In the genomic region with DNA sequence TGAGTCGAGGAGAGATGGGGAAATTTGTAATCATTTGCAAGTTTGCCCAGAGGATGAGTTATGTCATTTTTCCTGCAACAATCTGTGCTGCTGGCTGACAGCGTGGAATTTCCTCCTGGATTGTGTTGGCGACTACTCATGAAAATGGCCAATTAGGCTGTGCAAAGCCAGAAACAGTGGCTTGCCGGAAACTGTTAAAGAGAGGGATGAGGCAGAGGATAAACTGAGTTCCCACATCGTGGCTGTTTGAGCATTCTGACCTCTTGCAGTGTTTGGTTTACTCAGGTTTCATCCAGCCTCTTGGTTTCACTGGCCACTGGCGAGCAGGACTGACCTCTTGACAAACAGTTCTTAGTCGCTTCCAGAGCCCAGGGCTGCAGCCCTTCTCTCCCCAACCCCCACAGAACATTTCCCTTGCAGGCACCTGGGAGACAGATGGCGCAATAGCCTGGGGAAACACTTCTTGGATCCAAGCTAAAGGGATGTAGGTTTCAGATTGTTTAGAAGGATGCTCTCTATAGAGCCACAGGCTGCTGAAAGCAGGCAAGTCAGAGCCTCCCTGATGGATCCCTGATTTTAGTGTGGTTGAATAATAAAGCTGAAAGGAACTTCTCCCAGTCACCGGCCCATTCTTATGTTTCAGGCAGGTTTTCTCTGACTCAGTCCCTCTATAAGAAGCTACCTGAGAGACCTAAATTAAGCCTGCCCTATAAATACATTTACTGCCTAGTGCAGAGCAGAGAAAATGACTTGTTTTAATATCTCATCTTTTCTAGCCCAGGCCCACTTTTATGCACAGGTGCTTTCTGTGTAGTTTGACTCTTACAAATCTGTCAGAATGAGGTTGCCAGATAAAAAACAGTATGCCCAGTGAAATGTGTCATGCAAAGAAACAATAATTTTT, we compare ENCODE assay signal across 8 cellular contexts.
DNase-seq lines count a peak whose midpoint lies in the region; FAIRE-seq and TF ChIP-seq lines count a peak whose summit lies in the region.

No MANE protein-coding gene starts in this region.

- H3K4me1 ChIP-seq in colonic mucosa = no peaks in the 10 kb centered on the region

- DNase-seq in NCI-H2081 (lab: John Stamatoyannopoulos, UW) (peak; percentile 31 to 47), NCI-H2081 treated with DMSO at 0.1 percent for 48 hours (lab: John Stamatoyannopoulos, UW) (no peak), astrocyte of the spinal cord (ENCODE audit: low read depth, low spot score) (peak; percentile 83), kidney glomerular epithelial cell (lab: John Stamatoyannopoulos, UW) (peak; percentile 27), urothelium cell line (ENCODE audit: low spot score) (peak; percentile 30), colonic mucosa (no peak), GM12892 (ENCODE audit: insufficient read length) (no peak)
- DNase-seq in stimulated activated CD8-positive, alpha-beta memory T cell treated with anti-CD3 and anti-CD28 coated beads, Interleukin-4, amount 100 ng/mL, for 48 hours = no peak

- no peak for FAIRE-seq in urothelium cell line (lab: Jason Lieb, UNC)
- FAIRE-seq in GM12892 (lab: Jason Lieb, UNC) = no peak

- intact Hi-C loops in colonic mucosa (cut with DNase I) = no loop called here

- no peak for TF ChIP-seq POLR2A in GM12892 (IDR thresholded peaks at IDR 0.05; ENCODE audit: low read depth, low read length)

- no peaks in the 10 kb centered on the region for H3K9me3 ChIP-seq in colonic mucosa

- no peak overlapping the region for H3K27ac ChIP-seq in colonic mucosa

- H3K27me3 ChIP-seq in colonic mucosa = peaks cover 4% of the 10 kb centered on the region

- H3K36me3 ChIP-seq in colonic mucosa = no peaks in the 10 kb centered on the region

- TF ChIP-seq CTCF in astrocyte of the spinal cord (IDR thresholded peaks at IDR 0.05; ENCODE audit: low read depth, low read length) (no peak), colonic mucosa (IDR thresholded peaks at IDR 0.05) (no peak)

- H3K4me3 ChIP-seq in astrocyte of the spinal cord (ENCODE audit: low read depth, low read length) (no peak overlapping the region), colonic mucosa (no peak overlapping the region)

- no peak overlapping the region for H3K9ac ChIP-seq in colonic mucosa (ENCODE audit: low read depth in 2 of 2, low read length in 2 of 2)

- in situ Hi-C loops in astrocyte of the spinal cord (cut with HindIII; ENCODE audit: low sequenced_read_pairs) = no loop called here

Comparison
In these comparisons a context has a peak if more than half of its experiments do, and no peak if none do; other contexts are left out.
1. DNase-seq: peak in NCI-H2081 (2 of 2), astrocyte of the spinal cord (single experiment), kidney glomerular epithelial cell (single experiment) and urothelium cell line (single experiment); none in NCI-H2081 treated with DMSO at 0.1 percent for 48 hours (single experiment), stimulated activated CD8-positive, alpha-beta memory T cell treated with anti-CD3 and anti-CD28 coated beads, Interleukin-4, amount 100 ng/mL, for 48 hours (single experiment), colonic mucosa (single experiment) and GM12892 (single experiment).